ENCODE assay signal across 10 cellular contexts in genomic region chr9:112447283-112447761, GRCh38. TPM values are rescaled to one million over a fixed set of nuclear protein-coding genes. Genes with fewer than 3 reads are reported as not detected.
DNase-seq lines count a peak whose midpoint lies in the region; ATAC-seq and TF ChIP-seq lines count a peak whose summit lies in the region.
"Had no signal": no experiment of that assay in that cellular context is flagged by ENCODE, and none has a peak within 500 bp of the region (broad histone marks: within the 10 kb centered on the region; RNA-seq: fewer than 3 reads in every experiment).

No MANE protein-coding gene starts in this region.

- no peaks in the 10 kb centered on the region for H3K27me3 ChIP-seq in MM.1S (replicated peaks; ENCODE audit: insufficient read depth, low read length)
- H3K27me3 ChIP-seq in neuronal stem cell (ENCODE audit: control insufficient read depth in 3 of 3, insufficient read depth in 3 of 3, low read depth in 1 of 3, low read length in 3 of 3) = no peaks in the 10 kb centered on the region
- H3K27me3 ChIP-seq in transverse colon = no peaks in the 10 kb centered on the region

- no peak overlapping the region for H2BK15ac ChIP-seq in neuronal stem cell (ENCODE audit: low read length)

- H4K8ac ChIP-seq in neuronal stem cell (ENCODE audit: low read depth, low read length) = no peak overlapping the region

- TF ChIP-seq CTCF in MM.1S (IDR thresholded peaks at IDR 0.05; ENCODE audit: low read length) = no peak
- no peak for TF ChIP-seq CTCF in transverse colon (IDR thresholded peaks at IDR 0.05)

- H3K9ac ChIP-seq in MM.1S (ENCODE audit: low read length) = peak overlapping the region; percentile 7; the same call in 1 of the 2 replicates
- H3K9ac ChIP-seq in neuronal stem cell (ENCODE audit: low read depth, low read length, poor library complexity) = no peak overlapping the region

- H3K36me3 ChIP-seq in MM.1S (replicated peaks; ENCODE audit: insufficient read depth, low read length) = no peaks in the 10 kb centered on the region
- peaks cover 2 to 21% of the 10 kb centered on the region in 2 donors for H3K36me3 ChIP-seq in neuronal stem cell (replicated peaks in 1 of 2; ENCODE audit: control insufficient read depth in 2 of 2, insufficient read depth in 2 of 2, low read length in 2 of 2)
- no peaks in the 10 kb centered on the region for H3K36me3 ChIP-seq in transverse colon

- no peak overlapping the region for H4K91ac ChIP-seq in neuronal stem cell (ENCODE audit: low read depth, low read length, poor library complexity)

- H3F3A ChIP-seq in MM.1S (ENCODE audit: insufficient read depth, low read length) = peaks cover 11% of the 10 kb centered on the region; the same call in 1 of the 2 replicates

- no peaks in the 10 kb centered on the region for H3K79me2 ChIP-seq in MM.1S (ENCODE audit: low read length)

- no peaks in the 10 kb centered on the region for H3K9me2 ChIP-seq in MM.1S (replicated peaks; ENCODE audit: insufficient read depth, low read length)

- TF ChIP-seq POLR2A in transverse colon (IDR thresholded peaks at IDR 0.05) = no peak

- H3K27ac ChIP-seq in MM.1S (ENCODE audit: low read length) = peak overlapping the region; percentile 60
- peak overlapping the region; percentile 36 for H3K27ac ChIP-seq in neuronal stem cell (replicated peaks; ENCODE audit: low read length)
- H3K27ac ChIP-seq in transverse colon = peak overlapping the region in 2 of 4 donors; percentile 13 to 23

- H3K9me3 ChIP-seq in MM.1S (replicated peaks; ENCODE audit: insufficient read depth, low read length) (no peaks in the 10 kb centered on the region), neuronal stem cell (replicated peaks in 1 of 2; ENCODE audit: control insufficient read depth in 2 of 2, insufficient read depth in 1 of 2, low read depth in 1 of 2, low read length in 2 of 2) (no peaks in the 10 kb centered on the region), transverse colon (no peaks in the 10 kb centered on the region)

- H2BK120ac ChIP-seq in neuronal stem cell (ENCODE audit: low read depth, low read length) = no peak overlapping the region

- intact Hi-C loops in transverse colon (cut with DNase I; ENCODE audit: low total_unique reads) = no loop called here

- H3K4me2 ChIP-seq in MM.1S (ENCODE audit: low read depth, low read length) (peak overlapping the region; percentile 58), neuronal stem cell (ENCODE audit: insufficient read depth, low read length, poor library complexity, severe bottlenecking) (no peak overlapping the region)

- H2AFZ ChIP-seq in MM.1S (ENCODE audit: low read length) (peak overlapping the region; percentile 14; the same call in 1 of the 2 replicates), neuronal stem cell (ENCODE audit: low read length) (no peak overlapping the region)

- H2BK5ac ChIP-seq in neuronal stem cell (ENCODE audit: low read length) = no peak overlapping the region

- DNase-seq in AG20443 (ENCODE audit: low spot score) (peak; percentile 72), MM.1S (peak; percentile 83), dedifferentiated amniotic fluid mesenchymal stem cell (ENCODE audit: extremely low spot score) (peak; percentile 63), neuronal stem cell (ENCODE audit: low spot score) (no peak), transverse colon (no peak), NCI-H446 (lab: John Stamatoyannopoulos, UW) (no peak)
- no peak for DNase-seq in stimulated activated CD4-positive, alpha-beta T cell treated with anti-CD3 and anti-CD28 coated beads, Interleukin-2, amount 100 ng/mL, for 24 hours
- DNase-seq: COR-L47; stimulated activated CD4-positive, alpha-beta T cell treated with anti-CD3 and anti-CD28 coated beads, Interleukin-1b, Interleukin-23, amount 100 ng/mL, for 48 hours had no signal

- no peak overlapping the region for H3K14ac ChIP-seq in neuronal stem cell (ENCODE audit: low read length)

- WGBS in neuronal stem cell (ENCODE audit: extremely low coverage in 2 of 2, insufficient read length in 2 of 2, insufficient replicate concordance in 1 of 2), 2 donors = no CpG with 5 or more reads among the region's 2 CpGs
- WGBS in transverse colon (ENCODE audit: low coverage in 1 of 2), 2 donors = 33 to 56% methylated on average over 1 to 2 of the region's 2 CpGs

- no peak overlapping the region for H2AK5ac ChIP-seq in neuronal stem cell (ENCODE audit: low read depth, low read length)

- no peak for ATAC-seq in HG02852 (IDR thresholded peaks at IDR 0.05; ENCODE audit: unreplicated experiment)

- no peaks in the 10 kb centered on the region for H4K20me1 ChIP-seq in MM.1S (ENCODE audit: insufficient read depth, low read length)

- in situ Hi-C loops in transverse colon (cut with MboI; ENCODE audit: low pct_ligation_motif_present in 1 of 4, low pct_unique_long_range_greater_than_20kb in 1 of 4, low sequenced_read_pairs in 3 of 4) = no loop called here

- H3K4me3 ChIP-seq in MM.1S (ENCODE audit: low read length) = 0 out of 2 replicates have a peak overlapping the region, but pooled peaks have one; percentile 1
- H3K4me3 ChIP-seq in neuronal stem cell (ENCODE audit: low read length in 2 of 2) = no peak overlapping the region
- no peak overlapping the region for H3K4me3 ChIP-seq in transverse colon

- H3K4ac ChIP-seq in neuronal stem cell (ENCODE audit: low read length) = no peak overlapping the region

- H3K18ac ChIP-seq in neuronal stem cell (ENCODE audit: low read length) = no peak overlapping the region

- H3K23ac ChIP-seq in neuronal stem cell (ENCODE audit: low read depth, low read length, poor library complexity) = no peak overlapping the region

- H2BK12ac ChIP-seq in neuronal stem cell (ENCODE audit: low read length) = no peak overlapping the region

- H3K4me1 ChIP-seq in MM.1S (ENCODE audit: low read length) (peaks cover 31% of the 10 kb centered on the region), neuronal stem cell (ENCODE audit: control insufficient read depth in 2 of 2, insufficient read depth in 1 of 2, low read depth in 1 of 2, low read length in 2 of 2) (no peaks in the 10 kb centered on the region), transverse colon (peaks cover 0 to 9% (median 0%) of the 10 kb centered on the region in 4 donors)

- no peaks in the 10 kb centered on the region for H3K79me1 ChIP-seq in neuronal stem cell (ENCODE audit: low read depth, low read length)

- no peak for TF ChIP-seq EP300 in transverse colon (IDR thresholded peaks at IDR 0.05; ENCODE audit: low read depth)

RNA-seq across cellular contexts. Expression of gene KIAA1958, which starts 39.3 kb away (rescaled TPM):
- 17.6 TPM for polyA plus RNA-seq in neuronal stem cell (2013, experiment 1 of 2)
- polyA plus RNA-seq in neuronal stem cell (2013, experiment 2 of 2) = 17.8 TPM
- 10 to 100 TPM in 2 of 4 donors, 1 to 10 TPM in 2; 5.0 to 12.4 (median 9.4) TPM for total RNA-seq in transverse colon

Comparison
In these comparisons a context has a peak if more than half of its experiments do, and no peak if none do; other contexts are left out.
1. DNase-seq: peak in AG20443 (single experiment), MM.1S (single experiment) and dedifferentiated amniotic fluid mesenchymal stem cell (single experiment); none in neuronal stem cell (single experiment), stimulated activated CD4-positive, alpha-beta T cell treated with anti-CD3 and anti-CD28 coated beads, Interleukin-2, amount 100 ng/mL, for 24 hours (0 of 2), transverse colon (single experiment) and NCI-H446 (0 of 2).